In the genomic region with DNA sequence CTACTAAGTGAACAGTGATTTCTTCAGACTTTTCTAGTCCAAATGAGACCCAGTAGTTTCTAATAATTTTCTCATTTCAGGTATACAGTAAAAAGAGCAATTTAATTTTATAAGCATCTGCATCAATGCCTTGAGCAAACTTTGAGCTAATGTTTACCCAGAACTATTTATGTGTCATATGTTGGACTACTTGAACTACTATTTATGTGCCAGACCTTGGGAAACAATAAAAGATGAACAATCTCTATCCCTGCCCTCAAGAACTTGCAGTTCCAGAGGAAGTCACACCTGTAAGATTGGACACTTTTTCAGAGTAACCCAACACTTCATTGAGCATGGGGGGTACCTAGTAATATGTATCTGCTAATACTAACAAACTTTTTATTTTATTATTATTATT, we compare ENCODE assay signal across 19 cellular contexts. TPM values are rescaled to one million over a fixed set of nuclear protein-coding genes. Genes with fewer than 3 reads are reported as not detected.
DNase-seq lines count a peak whose midpoint lies in the region; ATAC-seq and TF ChIP-seq lines count a peak whose summit lies in the region.
"Had no signal": no experiment of that assay in that cellular context is flagged by ENCODE, and none has a peak within 500 bp of the region (broad histone marks: within the 10 kb centered on the region; RNA-seq: fewer than 3 reads in every experiment).

No MANE protein-coding gene starts in this region.

- peaks cover 24% of the 10 kb centered on the region for H3K4me1 ChIP-seq in CD4-positive, CD25-positive, alpha-beta regulatory T cell (ENCODE audit: control insufficient read depth, insufficient read depth, low read length, poor library complexity, severe bottlenecking)
- peaks cover 27% of the 10 kb centered on the region for H3K4me1 ChIP-seq in Karpas-422 (ENCODE audit: low read length)
- H3K4me1 ChIP-seq: A549 had no signal

- no peak overlapping the region for H3K9ac ChIP-seq in Karpas-422 (ENCODE audit: low read length)
- H3K9ac ChIP-seq: BLaER1 treated with 17β-estradiol and CSF1 and Interleukin-3, amounts not matched to agents 10 nM and 100 nM had no signal

- H3K36me3 ChIP-seq in CD4-positive, CD25-positive, alpha-beta regulatory T cell (ENCODE audit: control insufficient read depth, insufficient read depth, low read length) = no peaks in the 10 kb centered on the region
- peaks cover 15% of the 10 kb centered on the region for H3K36me3 ChIP-seq in Karpas-422 (ENCODE audit: insufficient read depth, low read length)

- H3K4me3 ChIP-seq in CD4-positive, CD25-positive, alpha-beta regulatory T cell (ENCODE audit: low read depth, low read length) = no peak overlapping the region
- H3K4me3 ChIP-seq in Karpas-422 (ENCODE audit: low read length) = no peak overlapping the region
- H3K4me3 ChIP-seq: A549; BLaER1 treated with 17β-estradiol and CSF1 and Interleukin-3, amounts not matched to agents 10 nM and 100 nM; MG63 had no signal

- peaks cover 9% of the 10 kb centered on the region for H3K27me3 Mint-ChIP-seq in CD4-positive, CD25-positive, alpha-beta regulatory T cell
- H3K27me3 Mint-ChIP-seq in brain (no peaks in the 10 kb centered on the region), neural crest cell (ENCODE audit: low read depth) (no peaks in the 10 kb centered on the region)

- H3K9me2 ChIP-seq in Karpas-422 (replicated peaks; ENCODE audit: insufficient read depth, low read length) = no peaks in the 10 kb centered on the region

- TF ChIP-seq CTCF in brain (conservative IDR thresholded peaks at IDR 0.05) (no peak), neural crest cell (conservative IDR thresholded peaks at IDR 0.05) (no peak)

- DNase-seq in CD4-positive, CD25-positive, alpha-beta regulatory T cell = no peak
- DNase-seq in Karpas-422 = peak; percentile 22
- DNase-seq in neural crest cell (ENCODE audit: low read depth, low spot score) = no peak
- no peak for DNase-seq in NCI-H128 (lab: John Stamatoyannopoulos, UW; ENCODE audit: unreplicated experiment)
- no peak for DNase-seq in inferior parietal cortex (ENCODE audit: extremely low spot score)
- DNase-seq: AML-193; Caco-2; CD8-positive, alpha-beta T cell; Kasumi-1; MG63; NCI-H1105 treated with DMSO at 0.1 percent for 48 hours; NCI-H2029; NCI-H446; NCI-H524 treated with DMSO at 0.1 percent for 48 hours; NCI-H774 had no signal

- no peaks in the 10 kb centered on the region for H3K9me3 ChIP-seq in CD4-positive, CD25-positive, alpha-beta regulatory T cell (ENCODE audit: control insufficient read depth in 2 of 2, low read length in 2 of 2)
- no peaks in the 10 kb centered on the region; the same call in 1 of the 2 replicates for H3K9me3 ChIP-seq in Karpas-422 (ENCODE audit: low read length)
- H3K9me3 ChIP-seq: Caco-2, MG63 had no signal

- no peak overlapping the region for H3K27ac ChIP-seq in CD4-positive, CD25-positive, alpha-beta regulatory T cell (ENCODE audit: insufficient read depth, low read length, poor library complexity, severe bottlenecking)
- H3K27ac ChIP-seq in Karpas-422 (ENCODE audit: low read length) = no peak overlapping the region
- H3K27ac ChIP-seq: A549; BLaER1 treated with 17β-estradiol and CSF1 and Interleukin-3, amounts not matched to agents 10 nM and 100 nM had no signal

- H3K4me2 ChIP-seq in Karpas-422 (ENCODE audit: low read depth, low read length, poor library complexity, severe bottlenecking) = no peak overlapping the region
- H3K4me2 ChIP-seq: A549; BLaER1 treated with 17β-estradiol and CSF1 and Interleukin-3, amounts not matched to agents 10 nM and 100 nM had no signal

- ATAC-seq in CD4-positive, CD25-positive, alpha-beta regulatory T cell (ENCODE audit: low read depth in 2 of 2) = no peak
- no peak for ATAC-seq in HG02623 (IDR thresholded peaks at IDR 0.05; ENCODE audit: unreplicated experiment)
- ATAC-seq: A549; CD8-positive, alpha-beta T cell had no signal

- peaks cover 29% of the 10 kb centered on the region for H3K79me2 ChIP-seq in Karpas-422 (ENCODE audit: low read length)

- H3K27ac Mint-ChIP-seq in CD4-positive, CD25-positive, alpha-beta regulatory T cell = no peak overlapping the region
- H3K27ac Mint-ChIP-seq in brain = peak overlapping the region in 2 of 5 experiments; percentile 22 to 94
- H3K27ac Mint-ChIP-seq in neural crest cell (ENCODE audit: unreplicated experiment) = no peak overlapping the region
- H3K27ac Mint-ChIP-seq: CD8-positive, alpha-beta T cell had no signal

- peak overlapping the region; percentile 32 to 93 (median 70) for H3K4me3 Mint-ChIP-seq in CD4-positive, CD25-positive, alpha-beta regulatory T cell
- H3K4me3 Mint-ChIP-seq in brain (peak overlapping the region; percentile 12 to 74 (median 72)), neural crest cell (peak overlapping the region; percentile 62)
- H3K4me3 Mint-ChIP-seq: CD8-positive, alpha-beta T cell had no signal

- no peak overlapping the region for H2AFZ ChIP-seq in Karpas-422 (ENCODE audit: low read length)

- H3K4me1 Mint-ChIP-seq in CD4-positive, CD25-positive, alpha-beta regulatory T cell = peaks cover 10 to 28% (median 14%) of the 10 kb centered on the region in 4 donors
- H3K4me1 Mint-ChIP-seq in brain (peaks cover 29% of the 10 kb centered on the region), neural crest cell (peaks cover 22% of the 10 kb centered on the region)

- no peaks in the 10 kb centered on the region for H3K36me3 Mint-ChIP-seq in CD4-positive, CD25-positive, alpha-beta regulatory T cell
- H3K36me3 Mint-ChIP-seq in brain (peaks cover 2% of the 10 kb centered on the region), neural crest cell (ENCODE audit: low read depth) (no peaks in the 10 kb centered on the region)

- peaks cover 7% of the 10 kb centered on the region for H4K20me1 ChIP-seq in Karpas-422 (ENCODE audit: insufficient read depth, low read depth, low read length)

- H3K27me3 ChIP-seq in CD4-positive, CD25-positive, alpha-beta regulatory T cell (ENCODE audit: control insufficient read depth, insufficient read depth, low read length) = peaks cover 3% of the 10 kb centered on the region
- no peaks in the 10 kb centered on the region for H3K27me3 ChIP-seq in Karpas-422 (ENCODE audit: low read length)
- H3K27me3 ChIP-seq: BLaER1 treated with 17β-estradiol and CSF1 and Interleukin-3, amounts not matched to agents 10 nM and 100 nM; MG63 had no signal

- peaks cover 0 to 2% (median 0%) of the 10 kb centered on the region in 7 donors for H3K9me3 Mint-ChIP-seq in CD4-positive, CD25-positive, alpha-beta regulatory T cell
- peaks cover 0 to 2% (median 0%) of the 10 kb centered on the region in 5 experiments for H3K9me3 Mint-ChIP-seq in brain
- H3K9me3 Mint-ChIP-seq in neural crest cell = no peaks in the 10 kb centered on the region
- H3K9me3 Mint-ChIP-seq: CD8-positive, alpha-beta T cell had no signal

RNA-seq across cellular contexts. Expression of gene UBE3A, which starts 2.3 kb away (rescaled TPM):
- total RNA-seq in CD4-positive, CD25-positive, alpha-beta regulatory T cell = 106 TPM
- 100 to 1,000 TPM in 2 of 4 donors, 10 to 100 TPM in 2; 88.6 to 109 (median 98.7) TPM for polyA plus RNA-seq in CD4-positive, CD25-positive, alpha-beta regulatory T cell
- 85.0 and 121 TPM in 2 replicates for total RNA-seq in Karpas-422 (2014; rRNA removed; shearing (Covaris generic); ENCODE audit: low replicate concordance)
- 36.3 TPM for polyA plus RNA-seq in brain (ENCODE audit: insufficient read depth, low read depth, low replicate concordance)
- total RNA-seq in neural crest cell = 99.9 and 106 TPM in 2 replicates
